ENCODE assay signal across 1 cellular context in genomic region chr12:42762395-42762925, GRCh38.
TF ChIP-seq lines count a peak whose summit lies in the region.

No MANE protein-coding gene starts in this region.

TF ChIP-seq in GM12878, 131 proteins besides CTCF, POLR2A, EP300 and RAD21 (continued from another document):
- TF ChIP-seq SIX5 (IDR thresholded peaks at IDR 0.05; ENCODE audit: low read depth, low read length, severe bottlenecking) (no peak), SMAD5 (IDR thresholded peaks at IDR 0.05; ENCODE audit: low read depth) (no peak), SRF (IDR thresholded peaks at IDR 0.05; ENCODE audit: low read depth in 2 of 2, low read length in 2 of 2) (no peak)
- TF ChIP-seq, protein P1, sequence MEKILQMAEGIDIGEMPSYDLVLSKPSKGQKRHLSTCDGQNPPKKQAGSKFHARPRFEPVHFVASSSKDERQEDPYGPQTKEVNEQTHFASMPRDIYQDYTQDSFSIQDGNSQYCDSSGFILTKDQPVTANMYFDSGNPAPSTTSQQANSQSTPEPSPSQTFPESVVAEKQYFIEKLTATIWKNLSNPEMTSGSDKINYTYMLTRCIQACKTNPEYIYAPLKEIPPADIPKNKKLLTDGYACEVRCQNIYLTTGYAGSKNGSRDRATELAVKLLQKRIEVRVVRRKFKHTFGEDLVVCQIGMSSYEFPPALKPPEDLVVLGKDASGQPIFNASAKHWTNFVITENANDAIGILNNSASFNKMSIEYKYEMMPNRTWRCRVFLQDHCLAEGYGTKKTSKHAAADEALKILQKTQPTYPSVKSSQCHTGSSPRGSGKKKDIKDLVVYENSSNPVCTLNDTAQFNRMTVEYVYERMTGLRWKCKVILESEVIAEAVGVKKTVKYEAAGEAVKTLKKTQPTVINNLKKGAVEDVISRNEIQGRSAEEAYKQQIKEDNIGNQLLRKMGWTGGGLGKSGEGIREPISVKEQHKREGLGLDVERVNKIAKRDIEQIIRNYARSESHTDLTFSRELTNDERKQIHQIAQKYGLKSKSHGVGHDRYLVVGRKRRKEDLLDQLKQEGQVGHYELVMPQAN (conservative IDR thresholded peaks at IDR 0.05): no peak
TF ChIP-seq in GM12878: peak in this region for 0.
